In genomic region chr1:153534933-153535663, GRCh38 we compare ENCODE assay signal across 8 cellular contexts. TPM values are rescaled to one million over a fixed set of nuclear protein-coding genes. Genes with fewer than 3 reads are reported as not detected.
DNase-seq lines count a peak whose midpoint lies in the region; ATAC-seq and TF ChIP-seq lines count a peak whose summit lies in the region.

No MANE protein-coding gene starts in this region.

- H3K27me3 Mint-ChIP-seq in HFFc6 (ENCODE audit: insufficient read depth), result peaks cover 14% of the 10 kb centered on the region
- peaks cover 4% of the 10 kb centered on the region for H3K27me3 Mint-ChIP-seq in nephron (ENCODE audit: low read depth)

- H3K27ac Mint-ChIP-seq in HFFc6 (peak overlapping the region; percentile 97), nephron (peak overlapping the region in 1 of 3 experiments; percentile 35)

- ATAC-seq in GM19397 (IDR thresholded peaks at IDR 0.05; ENCODE audit: unreplicated experiment), result no peak

- peaks cover 14% of the 10 kb centered on the region for H3K4me1 ChIP-seq in fibroblast of lung (ENCODE audit: control insufficient read depth, extremely low read depth, insufficient read depth, low read length)

- H2AFZ ChIP-seq in fibroblast of lung (ENCODE audit: low read length), result no peak overlapping the region

- peak overlapping the region; percentile 97 for H3K4me3 Mint-ChIP-seq in HFFc6
- peak overlapping the region; percentile 29 to 62 (median 56) for H3K4me3 Mint-ChIP-seq in nephron

- H3K9ac ChIP-seq in fibroblast of lung (ENCODE audit: insufficient read depth, low read length), result peak overlapping the region; percentile 93

- H4K20me1 ChIP-seq in fibroblast of lung (ENCODE audit: control insufficient read depth, extremely low read depth, insufficient read depth, low read length), result no peaks in the 10 kb centered on the region

- H3K79me2 ChIP-seq in fibroblast of lung (ENCODE audit: control insufficient read depth, insufficient read depth, low read length), result peaks cover 23% of the 10 kb centered on the region

- H3K36me3 Mint-ChIP-seq in HFFc6 (ENCODE audit: low read depth) (peaks cover 19% of the 10 kb centered on the region), nephron (ENCODE audit: low read depth) (no peaks in the 10 kb centered on the region)

- H3K9me3 Mint-ChIP-seq in HFFc6 (no peaks in the 10 kb centered on the region), nephron (no peaks in the 10 kb centered on the region)

- H3K27me3 ChIP-seq in fibroblast of lung (ENCODE audit: control insufficient read depth, insufficient read depth, low read length), result no peaks in the 10 kb centered on the region

- H3K4me3 ChIP-seq in AG10803 (ENCODE audit: low read length) (peak overlapping the region; percentile 100), fibroblast of lung (replicated peaks in 1 of 4; ENCODE audit: control extremely low read depth in 1 of 4, insufficient read depth in 1 of 4, low read depth in 3 of 4, low read length in 4 of 4) (peak overlapping the region; percentile 96 to 100 (median 98))

- H3K36me3 ChIP-seq in fibroblast of lung (ENCODE audit: control insufficient read depth, insufficient read depth, low read length), result peaks cover 6% of the 10 kb centered on the region

- H3K4me2 ChIP-seq in fibroblast of lung (ENCODE audit: extremely low read depth, insufficient read depth, low read length), result peak overlapping the region; percentile 86

- TF ChIP-seq CTCF in AG10803 (conservative IDR thresholded peaks at IDR 0.05; ENCODE audit: low read length) (peak; percentile 32), HFFc6 (IDR thresholded peaks at IDR 0.05) (peak; percentile 35), fibroblast of lung (conservative IDR thresholded peaks at IDR 0.05 in 1 of 2, IDR thresholded peaks at IDR 0.05 in 1 of 2; ENCODE audit: low read depth in 1 of 2, low read length in 2 of 2) (no peak), nephron (IDR thresholded peaks at IDR 0.05; ENCODE audit: unreplicated experiment in 3 of 3) (no peak), GM10266 (IDR thresholded peaks at IDR 0.05; ENCODE audit: control insufficient read depth, insufficient read depth, low read depth, missing control alignments) (no peak)

- DNase-seq in AG10803 (ENCODE audit: low read depth) (peak; percentile 59), HFFc6 (peak; percentile 55), fibroblast of lung (ENCODE audit: low read depth in 2 of 2) (peak; percentile 28 to 60), GM10266 (ENCODE audit: extremely low spot score) (no peak), NCI-H2227 (lab: John Stamatoyannopoulos, UW; ENCODE audit: unreplicated experiment) (no peak)
- peak; percentile 39 for DNase-seq in activated CD4-positive, alpha-beta T cell treated with anti-CD3 and anti-CD28 coated beads, Interleukin-2, amount 50 U/mL, for 1 hour

- H3K27ac ChIP-seq in fibroblast of lung (ENCODE audit: insufficient read depth, low read length), result peak overlapping the region; percentile 98

- no peaks in the 10 kb centered on the region for H3K9me3 ChIP-seq in fibroblast of lung (ENCODE audit: control insufficient read depth, insufficient read depth, low read depth, low read length)

- H3K4me1 Mint-ChIP-seq in HFFc6 (ENCODE audit: low read depth) (peaks cover 81% of the 10 kb centered on the region), nephron (peaks cover 40% of the 10 kb centered on the region)

RNA-seq across cellular contexts. Expression of gene S100A6, which starts 0.7 kb away (rescaled TPM):
- total RNA-seq in HFFc6 (2021; fragmentation: NEBNext Ultra II Directional; extraction: Animal tissue kit (Norgen Biotek cat#: 25700)), result 1,000 to 10,000 TPM; 1,971 to 2,311 (median 2,129) TPM
- total RNA-seq in fibroblast of lung, result 2,061 and 4,042 TPM in 2 replicates
- polyA plus RNA-seq in fibroblast of lung, result 1,280 and 2,637 TPM in 2 replicates
- polyA plus RNA-seq in fibroblast of lung (2012), result 5,317 and 10,273 TPM in 2 replicates
- 895 and 1,329 TPM in 2 replicates for polyA minus RNA-seq in fibroblast of lung (ENCODE audit: low replicate concordance)

RNA-seq across cellular contexts. Expression of gene S100A5, which starts 5.6 kb away (rescaled TPM):
- 1 to 10 TPM in 1 of 6 experiments, under 1 TPM in 5; 0.40 to 1.2 (median 0.71) TPM for total RNA-seq in HFFc6 (2021; fragmentation: NEBNext Ultra II Directional; extraction: Animal tissue kit (Norgen Biotek cat#: 25700))
- not detected in 2 replicates for total RNA-seq in fibroblast of lung
- 0.20 and 0.24 TPM in 2 replicates for polyA plus RNA-seq in fibroblast of lung
- polyA plus RNA-seq in fibroblast of lung (2012), result 0.55 and 0.76 TPM in 2 replicates
- polyA minus RNA-seq in fibroblast of lung (ENCODE audit: low replicate concordance), result not detected in 2 replicates

RNA-seq across cellular contexts. Expression of gene S100A4, which starts 10.5 kb away (rescaled TPM):
- 100 to 1,000 TPM; 394 to 846 (median 814) TPM for total RNA-seq in HFFc6 (2021; fragmentation: NEBNext Ultra II Directional; extraction: Animal tissue kit (Norgen Biotek cat#: 25700))
- total RNA-seq in fibroblast of lung, result 85.3 and 287 TPM in 2 replicates
- 371 and 928 TPM in 2 replicates for polyA plus RNA-seq in fibroblast of lung
- polyA plus RNA-seq in fibroblast of lung (2012), result 543 and 1,139 TPM in 2 replicates
- 124 and 266 TPM in 2 replicates for polyA minus RNA-seq in fibroblast of lung (ENCODE audit: low replicate concordance)

RNA-seq across cellular contexts. Expression of gene S100A3, which starts 14.0 kb away (rescaled TPM):
- total RNA-seq in HFFc6 (2021; fragmentation: NEBNext Ultra II Directional; extraction: Animal tissue kit (Norgen Biotek cat#: 25700)), result 1 to 10 TPM; 3.4 to 5.6 (median 5.1) TPM
- 1.8 and 6.8 TPM in 2 replicates for total RNA-seq in fibroblast of lung
- polyA plus RNA-seq in fibroblast of lung, result 11.5 and 14.8 TPM in 2 replicates
- 13.0 and 17.9 TPM in 2 replicates for polyA plus RNA-seq in fibroblast of lung (2012)
- 18.6 and 45.0 TPM in 2 replicates for polyA minus RNA-seq in fibroblast of lung (ENCODE audit: low replicate concordance)

RNA-seq across cellular contexts. Expression of gene S100A2, which starts 30.5 kb away (rescaled TPM):
- total RNA-seq in HFFc6 (2021; fragmentation: NEBNext Ultra II Directional; extraction: Animal tissue kit (Norgen Biotek cat#: 25700)), result 10 to 100 TPM in 4 of 6 experiments, 1 to 10 TPM in 2; 7.4 to 12.5 (median 10.4) TPM
- 1.5 and 3.6 TPM in 2 replicates for total RNA-seq in fibroblast of lung
- polyA plus RNA-seq in fibroblast of lung, result 4.8 and 10.3 TPM in 2 replicates
- polyA plus RNA-seq in fibroblast of lung (2012), result 10.9 and 22.6 TPM in 2 replicates
- polyA minus RNA-seq in fibroblast of lung (ENCODE audit: low replicate concordance), result 4.8 TPM in 1 of 2 replicates, not detected in the other

Comparison
In these comparisons a context has a peak if more than half of its experiments do, and no peak if none do; other contexts are left out.
1. DNase-seq: peak in AG10803 (single experiment), HFFc6 (single experiment), activated CD4-positive, alpha-beta T cell treated with anti-CD3 and anti-CD28 coated beads, Interleukin-2, amount 50 U/mL, for 1 hour (single experiment) and fibroblast of lung (2 of 2); none in GM10266 (single experiment) and NCI-H2227 (single experiment).
2. CTCF ChIP-seq: peak in AG10803 (single experiment) and HFFc6 (single experiment); none in fibroblast of lung (0 of 2), nephron (0 of 3) and GM10266 (single experiment).